Comparison of ENCODE assay signal across 1 cellular context in the genomic region with DNA sequence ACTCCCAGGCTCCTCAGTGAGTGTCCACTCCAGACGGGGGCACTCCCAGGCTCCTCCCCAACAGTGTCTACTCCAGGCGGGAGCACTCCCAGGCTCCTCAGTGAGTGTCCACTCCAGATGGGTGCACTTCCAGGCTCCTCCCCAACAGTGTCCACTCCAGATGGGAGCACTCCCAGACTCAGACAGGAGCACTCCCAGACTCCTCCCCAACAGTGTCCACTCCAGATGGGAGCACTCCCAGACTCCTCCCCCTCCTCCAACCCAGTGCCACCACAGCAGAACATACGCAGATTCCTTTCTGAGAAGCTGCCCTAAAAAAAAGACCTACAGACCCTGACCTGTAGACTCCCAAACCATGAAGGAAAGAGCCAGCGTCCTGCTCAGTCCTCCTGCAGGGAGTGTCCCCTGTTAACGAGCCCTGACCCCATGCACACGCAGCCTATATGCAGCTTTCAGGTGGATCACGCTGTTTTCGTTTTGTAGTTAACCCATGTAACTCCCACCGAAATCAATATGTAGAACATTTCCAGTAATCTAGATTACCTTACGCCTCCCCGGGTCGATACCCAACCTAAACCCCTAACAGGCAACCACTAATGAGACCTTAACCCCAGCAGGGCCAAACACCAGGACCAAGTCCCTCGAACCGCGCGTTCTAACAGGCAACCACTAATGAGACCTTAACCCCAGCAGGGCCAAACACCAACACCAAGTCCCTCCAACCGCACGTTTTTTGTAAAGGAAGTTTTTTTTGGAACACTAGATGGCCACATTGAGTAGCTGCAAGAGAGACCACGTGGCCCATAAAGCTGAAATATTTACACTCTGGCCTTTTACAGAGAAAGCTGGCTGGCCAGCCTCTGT.
TF ChIP-seq lines count a peak whose summit lies in the region.

No MANE protein-coding gene starts in this region.

TF ChIP-seq in HepG2, 621 proteins besides CTCF, POLR2A, EP300 and RAD21 (continues in another document):
- peak; percentile 51 for TF ChIP-seq POGZ (CRISPR knock-in tag; IDR thresholded peaks at IDR 0.05)
- TF ChIP-seq KAT2B (IDR thresholded peaks at IDR 0.05; ENCODE audit: borderline replicate concordance, low read depth, low read length): no peak
- TF ChIP-seq BHLHE40 (IDR thresholded peaks at IDR 0.05; ENCODE audit: low read length): peak; percentile 65
- TF ChIP-seq, protein P1, sequence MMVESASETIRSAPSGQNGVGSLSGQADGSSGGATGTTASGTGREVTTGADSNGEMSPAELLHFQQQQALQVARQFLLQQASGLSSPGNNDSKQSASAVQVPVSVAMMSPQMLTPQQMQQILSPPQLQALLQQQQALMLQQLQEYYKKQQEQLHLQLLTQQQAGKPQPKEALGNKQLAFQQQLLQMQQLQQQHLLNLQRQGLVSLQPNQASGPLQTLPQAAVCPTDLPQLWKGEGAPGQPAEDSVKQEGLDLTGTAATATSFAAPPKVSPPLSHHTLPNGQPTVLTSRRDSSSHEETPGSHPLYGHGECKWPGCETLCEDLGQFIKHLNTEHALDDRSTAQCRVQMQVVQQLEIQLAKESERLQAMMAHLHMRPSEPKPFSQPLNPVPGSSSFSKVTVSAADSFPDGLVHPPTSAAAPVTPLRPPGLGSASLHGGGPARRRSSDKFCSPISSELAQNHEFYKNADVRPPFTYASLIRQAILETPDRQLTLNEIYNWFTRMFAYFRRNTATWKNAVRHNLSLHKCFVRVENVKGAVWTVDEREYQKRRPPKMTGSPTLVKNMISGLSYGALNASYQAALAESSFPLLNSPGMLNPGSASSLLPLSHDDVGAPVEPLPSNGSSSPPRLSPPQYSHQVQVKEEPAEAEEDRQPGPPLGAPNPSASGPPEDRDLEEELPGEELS (CRISPR knock-in tag; IDR thresholded peaks at IDR 0.05): peak; percentile 22; the same call in 1 of the 2 replicates
- TF ChIP-seq ZMYM4 (CRISPR knock-in tag; IDR thresholded peaks at IDR 0.05): peak; percentile 49; the same call in 1 of the 2 replicates
- TF ChIP-seq TEAD3 (CRISPR knock-in tag; optimal IDR thresholded peaks at IDR 0.05; ENCODE audit: borderline replicate concordance): peak; percentile 9
- TF ChIP-seq U2AF2 (IDR thresholded peaks at IDR 0.05; ENCODE audit: low read depth, low read length): no peak
- TF ChIP-seq, protein P2, sequence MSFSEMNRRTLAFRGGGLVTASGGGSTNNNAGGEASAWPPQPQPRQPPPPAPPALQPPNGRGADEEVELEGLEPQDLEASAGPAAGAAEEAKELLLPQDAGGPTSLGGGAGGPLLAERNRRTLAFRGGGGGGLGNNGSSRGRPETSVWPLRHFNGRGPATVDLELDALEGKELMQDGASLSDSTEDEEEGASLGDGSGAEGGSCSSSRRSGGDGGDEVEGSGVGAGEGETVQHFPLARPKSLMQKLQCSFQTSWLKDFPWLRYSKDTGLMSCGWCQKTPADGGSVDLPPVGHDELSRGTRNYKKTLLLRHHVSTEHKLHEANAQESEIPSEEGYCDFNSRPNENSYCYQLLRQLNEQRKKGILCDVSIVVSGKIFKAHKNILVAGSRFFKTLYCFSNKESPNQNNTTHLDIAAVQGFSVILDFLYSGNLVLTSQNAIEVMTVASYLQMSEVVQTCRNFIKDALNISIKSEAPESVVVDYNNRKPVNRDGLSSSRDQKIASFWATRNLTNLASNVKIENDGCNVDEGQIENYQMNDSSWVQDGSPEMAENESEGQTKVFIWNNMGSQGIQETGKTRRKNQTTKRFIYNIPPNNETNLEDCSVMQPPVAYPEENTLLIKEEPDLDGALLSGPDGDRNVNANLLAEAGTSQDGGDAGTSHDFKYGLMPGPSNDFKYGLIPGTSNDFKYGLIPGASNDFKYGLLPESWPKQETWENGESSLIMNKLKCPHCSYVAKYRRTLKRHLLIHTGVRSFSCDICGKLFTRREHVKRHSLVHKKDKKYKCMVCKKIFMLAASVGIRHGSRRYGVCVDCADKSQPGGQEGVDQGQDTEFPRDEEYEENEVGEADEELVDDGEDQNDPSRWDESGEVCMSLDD (CRISPR knock-in tag; IDR thresholded peaks at IDR 0.05; ENCODE audit: borderline replicate concordance): no peak
- TF ChIP-seq ZNF605 (CRISPR knock-in tag; IDR thresholded peaks at IDR 0.05): 0 out of 2 replicates have a peak, but pooled peaks have one; percentile 35
- TF ChIP-seq, protein P3, sequence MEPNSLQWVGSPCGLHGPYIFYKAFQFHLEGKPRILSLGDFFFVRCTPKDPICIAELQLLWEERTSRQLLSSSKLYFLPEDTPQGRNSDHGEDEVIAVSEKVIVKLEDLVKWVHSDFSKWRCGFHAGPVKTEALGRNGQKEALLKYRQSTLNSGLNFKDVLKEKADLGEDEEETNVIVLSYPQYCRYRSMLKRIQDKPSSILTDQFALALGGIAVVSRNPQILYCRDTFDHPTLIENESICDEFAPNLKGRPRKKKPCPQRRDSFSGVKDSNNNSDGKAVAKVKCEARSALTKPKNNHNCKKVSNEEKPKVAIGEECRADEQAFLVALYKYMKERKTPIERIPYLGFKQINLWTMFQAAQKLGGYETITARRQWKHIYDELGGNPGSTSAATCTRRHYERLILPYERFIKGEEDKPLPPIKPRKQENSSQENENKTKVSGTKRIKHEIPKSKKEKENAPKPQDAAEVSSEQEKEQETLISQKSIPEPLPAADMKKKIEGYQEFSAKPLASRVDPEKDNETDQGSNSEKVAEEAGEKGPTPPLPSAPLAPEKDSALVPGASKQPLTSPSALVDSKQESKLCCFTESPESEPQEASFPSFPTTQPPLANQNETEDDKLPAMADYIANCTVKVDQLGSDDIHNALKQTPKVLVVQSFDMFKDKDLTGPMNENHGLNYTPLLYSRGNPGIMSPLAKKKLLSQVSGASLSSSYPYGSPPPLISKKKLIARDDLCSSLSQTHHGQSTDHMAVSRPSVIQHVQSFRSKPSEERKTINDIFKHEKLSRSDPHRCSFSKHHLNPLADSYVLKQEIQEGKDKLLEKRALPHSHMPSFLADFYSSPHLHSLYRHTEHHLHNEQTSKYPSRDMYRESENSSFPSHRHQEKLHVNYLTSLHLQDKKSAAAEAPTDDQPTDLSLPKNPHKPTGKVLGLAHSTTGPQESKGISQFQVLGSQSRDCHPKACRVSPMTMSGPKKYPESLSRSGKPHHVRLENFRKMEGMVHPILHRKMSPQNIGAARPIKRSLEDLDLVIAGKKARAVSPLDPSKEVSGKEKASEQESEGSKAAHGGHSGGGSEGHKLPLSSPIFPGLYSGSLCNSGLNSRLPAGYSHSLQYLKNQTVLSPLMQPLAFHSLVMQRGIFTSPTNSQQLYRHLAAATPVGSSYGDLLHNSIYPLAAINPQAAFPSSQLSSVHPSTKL (CRISPR knock-in tag; IDR thresholded peaks at IDR 0.05): peak; percentile 44; the same call in 1 of the 2 replicates
- TF ChIP-seq AGO2 (optimal IDR thresholded peaks at IDR 0.05; ENCODE audit: low read depth, low read length): no peak
- TF ChIP-seq SSRP1 (CRISPR knock-in tag; IDR thresholded peaks at IDR 0.05): no peak
- no peak for TF ChIP-seq KDM5B (CRISPR knock-in tag; IDR thresholded peaks at IDR 0.05; ENCODE audit: borderline replicate concordance)
- no peak for TF ChIP-seq FOSL2 (CRISPR knock-in tag; IDR thresholded peaks at IDR 0.05)
- TF ChIP-seq SMC3 (IDR thresholded peaks at IDR 0.05; ENCODE audit: low read length): peak; percentile 26; the same call in 1 of the 2 replicates
- no peak for TF ChIP-seq ZFP36L2 (CRISPR knock-in tag; IDR thresholded peaks at IDR 0.05)
- TF ChIP-seq STAG1 (CRISPR knock-in tag; IDR thresholded peaks at IDR 0.05): peak; percentile 46
- no peak for TF ChIP-seq ZBTB42 (CRISPR knock-in tag; IDR thresholded peaks at IDR 0.05)
- TF ChIP-seq CEBPG (CRISPR knock-in tag; IDR thresholded peaks at IDR 0.05): peak; percentile 37; the same call in 1 of the 2 replicates
- TF ChIP-seq RXRB (CRISPR knock-in tag; IDR thresholded peaks at IDR 0.05; ENCODE audit: borderline replicate concordance): peak; percentile 32; the same call in 1 of the 2 replicates
- peak; percentile 41; the same call in 1 of the 2 replicates for TF ChIP-seq TGIF2 (CRISPR knock-in tag; IDR thresholded peaks at IDR 0.05)
- TF ChIP-seq HMGA1 (CRISPR knock-in tag; conservative IDR thresholded peaks at IDR 0.05): no peak
- peak; percentile 39; the same call in 1 of the 2 replicates for TF ChIP-seq MED1 (CRISPR knock-in tag; IDR thresholded peaks at IDR 0.05)
- TF ChIP-seq ZNF652 (CRISPR knock-in tag; IDR thresholded peaks at IDR 0.05; ENCODE audit: borderline replicate concordance, low read depth): peak; percentile 68; the same call in 1 of the 2 replicates
- no peak for TF ChIP-seq ZNF121 (CRISPR knock-in tag; IDR thresholded peaks at IDR 0.05)
- peak; percentile 33; the same call in 1 of the 2 replicates for TF ChIP-seq BRCA1 (CRISPR knock-in tag; IDR thresholded peaks at IDR 0.05)
- TF ChIP-seq HDAC2 (CRISPR knock-in tag; IDR thresholded peaks at IDR 0.05): peak; percentile 25; the same call in 1 of the 2 replicates
- TF ChIP-seq ZFX (CRISPR knock-in tag; IDR thresholded peaks at IDR 0.05; ENCODE audit: low read depth): peak; percentile 45; the same call in 1 of the 2 replicates
- TF ChIP-seq SAP130 (CRISPR knock-in tag; IDR thresholded peaks at IDR 0.05; ENCODE audit: low read depth): peak; percentile 84
- peak; percentile 56; the same call in 1 of the 2 replicates for TF ChIP-seq KMT2B (CRISPR knock-in tag; IDR thresholded peaks at IDR 0.05)
- TF ChIP-seq CREM (IDR thresholded peaks at IDR 0.05): no peak
- no peak for TF ChIP-seq CREM (CRISPR knock-in tag; IDR thresholded peaks at IDR 0.05)
- TF ChIP-seq, protein P4, sequence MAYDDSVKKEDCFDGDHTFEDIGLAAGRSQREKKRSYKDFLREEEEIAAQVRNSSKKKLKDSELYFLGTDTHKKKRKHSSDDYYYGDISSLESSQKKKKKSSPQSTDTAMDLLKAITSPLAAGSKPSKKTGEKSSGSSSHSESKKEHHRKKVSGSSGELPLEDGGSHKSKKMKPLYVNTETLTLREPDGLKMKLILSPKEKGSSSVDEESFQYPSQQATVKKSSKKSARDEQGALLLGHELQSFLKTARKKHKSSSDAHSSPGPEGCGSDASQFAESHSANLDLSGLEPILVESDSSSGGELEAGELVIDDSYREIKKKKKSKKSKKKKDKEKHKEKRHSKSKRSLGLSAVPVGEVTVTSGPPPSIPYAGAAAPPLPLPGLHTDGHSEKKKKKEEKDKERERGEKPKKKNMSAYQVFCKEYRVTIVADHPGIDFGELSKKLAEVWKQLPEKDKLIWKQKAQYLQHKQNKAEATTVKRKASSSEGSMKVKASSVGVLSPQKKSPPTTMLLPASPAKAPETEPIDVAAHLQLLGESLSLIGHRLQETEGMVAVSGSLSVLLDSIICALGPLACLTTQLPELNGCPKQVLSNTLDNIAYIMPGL (CRISPR knock-in tag; IDR thresholded peaks at IDR 0.05; ENCODE audit: borderline replicate concordance in 1 of 2, low read depth in 1 of 2): peak; percentile 44 to 65; a peak in 3 of 4 replicates
- peak; percentile 41; the same call in 1 of the 2 replicates for TF ChIP-seq ZNF839 (CRISPR knock-in tag; IDR thresholded peaks at IDR 0.05; ENCODE audit: borderline replicate concordance)
- TF ChIP-seq AGO1 (IDR thresholded peaks at IDR 0.05; ENCODE audit: low read depth, low read length, poor library complexity, severe bottlenecking): no peak
- TF ChIP-seq, protein P5, sequence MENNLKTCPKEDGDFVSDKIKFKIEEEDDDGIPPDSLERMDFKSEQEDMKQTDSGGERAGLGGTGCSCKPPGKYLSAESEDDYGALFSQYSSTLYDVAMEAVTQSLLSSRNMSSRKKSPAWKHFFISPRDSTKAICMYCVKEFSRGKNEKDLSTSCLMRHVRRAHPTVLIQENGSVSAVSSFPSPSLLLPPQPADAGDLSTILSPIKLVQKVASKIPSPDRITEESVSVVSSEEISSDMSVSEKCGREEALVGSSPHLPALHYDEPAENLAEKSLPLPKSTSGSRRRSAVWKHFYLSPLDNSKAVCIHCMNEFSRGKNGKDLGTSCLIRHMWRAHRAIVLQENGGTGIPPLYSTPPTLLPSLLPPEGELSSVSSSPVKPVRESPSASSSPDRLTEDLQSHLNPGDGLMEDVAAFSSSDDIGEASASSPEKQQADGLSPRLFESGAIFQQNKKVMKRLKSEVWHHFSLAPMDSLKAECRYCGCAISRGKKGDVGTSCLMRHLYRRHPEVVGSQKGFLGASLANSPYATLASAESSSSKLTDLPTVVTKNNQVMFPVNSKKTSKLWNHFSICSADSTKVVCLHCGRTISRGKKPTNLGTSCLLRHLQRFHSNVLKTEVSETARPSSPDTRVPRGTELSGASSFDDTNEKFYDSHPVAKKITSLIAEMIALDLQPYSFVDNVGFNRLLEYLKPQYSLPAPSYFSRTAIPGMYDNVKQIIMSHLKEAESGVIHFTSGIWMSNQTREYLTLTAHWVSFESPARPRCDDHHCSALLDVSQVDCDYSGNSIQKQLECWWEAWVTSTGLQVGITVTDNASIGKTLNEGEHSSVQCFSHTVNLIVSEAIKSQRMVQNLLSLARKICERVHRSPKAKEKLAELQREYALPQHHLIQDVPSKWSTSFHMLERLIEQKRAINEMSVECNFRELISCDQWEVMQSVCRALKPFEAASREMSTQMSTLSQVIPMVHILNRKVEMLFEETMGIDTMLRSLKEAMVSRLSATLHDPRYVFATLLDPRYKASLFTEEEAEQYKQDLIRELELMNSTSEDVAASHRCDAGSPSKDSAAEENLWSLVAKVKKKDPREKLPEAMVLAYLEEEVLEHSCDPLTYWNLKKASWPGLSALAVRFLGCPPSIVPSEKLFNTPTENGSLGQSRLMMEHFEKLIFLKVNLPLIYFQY (CRISPR knock-in tag; IDR thresholded peaks at IDR 0.05; ENCODE audit: borderline replicate concordance): 0 out of 2 replicates have a peak, but pooled peaks have one; percentile 37
- 0 out of 2 replicates have a peak, but pooled peaks have one; percentile 23 for TF ChIP-seq DMAP1 (CRISPR knock-in tag; IDR thresholded peaks at IDR 0.05)
- TF ChIP-seq ARNT (IDR thresholded peaks at IDR 0.05): no peak
- TF ChIP-seq PHF21A (CRISPR knock-in tag; IDR thresholded peaks at IDR 0.05): no peak
- TF ChIP-seq SAFB2 (CRISPR knock-in tag; IDR thresholded peaks at IDR 0.05; ENCODE audit: borderline replicate concordance, low read depth): no peak
- TF ChIP-seq NFYC (CRISPR knock-in tag; IDR thresholded peaks at IDR 0.05): no peak
- TF ChIP-seq NR2F1 (CRISPR knock-in tag; IDR thresholded peaks at IDR 0.05): 0 out of 4 replicates have a peak, but pooled peaks of 1 of the 2 experiments have one; percentile 21
- TF ChIP-seq ZNF263 (CRISPR knock-in tag; IDR thresholded peaks at IDR 0.05): peak; percentile 96
- TF ChIP-seq SP1 (IDR thresholded peaks at IDR 0.05): no peak
- no peak for TF ChIP-seq SP1 (CRISPR knock-in tag; IDR thresholded peaks at IDR 0.05)
- TF ChIP-seq, protein P6, sequence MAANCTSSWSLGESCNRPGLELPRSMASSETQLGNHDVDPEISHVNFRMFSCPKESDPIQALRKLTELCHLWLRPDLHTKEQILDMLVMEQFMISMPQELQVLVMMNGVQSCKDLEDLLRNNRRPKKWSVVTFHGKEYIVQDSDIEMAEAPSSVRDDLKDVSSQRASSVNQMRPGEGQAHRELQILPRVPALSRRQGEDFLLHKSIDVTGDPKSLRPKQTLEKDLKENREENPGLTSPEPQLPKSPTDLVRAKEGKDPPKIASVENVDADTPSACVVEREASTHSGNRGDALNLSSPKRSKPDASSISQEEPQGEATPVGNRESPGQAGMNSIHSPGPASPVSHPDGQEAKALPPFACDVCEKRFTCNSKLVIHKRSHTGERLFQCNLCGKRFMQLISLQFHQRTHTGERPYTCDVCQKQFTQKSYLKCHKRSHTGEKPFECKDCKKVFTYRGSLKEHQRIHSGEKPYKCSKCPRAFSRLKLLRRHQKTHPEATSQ (CRISPR knock-in tag; IDR thresholded peaks at IDR 0.05; ENCODE audit: borderline replicate concordance): no peak
